In the genomic region with DNA sequence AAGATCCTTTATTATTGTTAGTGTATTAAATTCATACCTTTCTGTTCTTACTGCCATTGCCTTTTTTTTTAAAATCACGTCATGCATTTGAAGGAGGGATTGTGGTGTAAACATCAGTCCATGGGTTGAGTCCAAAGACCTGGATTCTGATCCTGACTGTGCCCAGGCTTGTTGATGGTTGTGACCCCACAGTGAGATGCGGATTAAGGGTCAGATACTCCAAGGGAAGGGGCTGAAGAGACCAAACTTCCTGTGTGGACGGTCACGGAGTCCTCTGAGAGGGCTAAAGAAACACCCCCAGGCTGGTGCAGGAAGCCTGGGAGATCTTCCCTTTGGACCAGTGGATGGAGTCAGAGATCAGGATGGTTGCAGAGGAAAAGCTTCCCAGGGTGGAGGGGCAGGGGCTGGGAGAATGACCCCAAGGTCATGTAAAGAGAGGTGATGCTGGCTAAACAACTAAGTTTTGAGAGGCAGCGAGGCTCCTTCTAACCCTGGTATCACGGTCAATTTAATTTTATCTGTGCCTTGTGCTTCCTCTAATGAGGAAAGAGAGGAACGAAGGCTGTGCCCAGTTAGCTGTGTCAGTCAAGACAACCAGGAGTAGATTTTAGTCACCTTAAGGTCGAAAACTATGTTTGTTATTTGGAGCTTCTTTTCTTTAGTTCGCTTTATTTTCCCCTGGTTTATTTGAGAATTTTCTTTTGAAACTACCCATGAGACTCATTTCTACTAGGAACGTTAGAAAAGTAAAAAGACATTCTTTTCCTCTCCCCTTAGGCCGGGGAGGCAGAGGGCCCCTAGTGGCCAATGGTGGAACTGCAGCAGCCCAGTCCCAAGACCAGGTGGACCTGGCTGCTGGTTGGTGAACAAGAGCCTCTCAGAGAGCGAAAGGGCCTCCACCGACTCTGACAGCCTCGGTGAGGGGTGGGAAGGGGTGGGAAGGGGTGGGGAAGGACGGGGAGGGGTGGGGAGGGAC, we compare ENCODE assay signal across 8 cellular contexts. TPM values are rescaled to one million over a fixed set of nuclear protein-coding genes. Genes with fewer than 3 reads are reported as not detected.
DNase-seq lines count a peak whose midpoint lies in the region; ATAC-seq, FAIRE-seq and TF ChIP-seq lines count a peak whose summit lies in the region.

No MANE protein-coding gene starts in this region.

- no peak overlapping the region for H3K27ac ChIP-seq in 22Rv1
- no peak overlapping the region for H3K27ac ChIP-seq in astrocyte (ENCODE audit: low read depth, low read length)
- no peak overlapping the region for H3K27ac ChIP-seq in hepatocyte

- peak; percentile 89 for ATAC-seq in GM18505 (IDR thresholded peaks at IDR 0.05; ENCODE audit: unreplicated experiment)
- ATAC-seq in HG02970 (IDR thresholded peaks at IDR 0.05; ENCODE audit: low FRiP score, unreplicated experiment): peak; percentile 77

- no peak overlapping the region for H3K4me3 ChIP-seq in astrocyte (ENCODE audit: insufficient read depth, low read depth, low read length)
- H3K4me3 ChIP-seq in hepatocyte: no peak overlapping the region
- peak overlapping the region; percentile 27 for H3K4me3 ChIP-seq in skeletal muscle satellite cell (ENCODE audit: low read length)

- H3K79me2 ChIP-seq in astrocyte (ENCODE audit: insufficient read depth, low read length) (no peaks in the 10 kb centered on the region), hepatocyte (no peaks in the 10 kb centered on the region)

- H3K4me1 ChIP-seq in astrocyte (ENCODE audit: insufficient read depth, low read length) (no peaks in the 10 kb centered on the region), hepatocyte (ENCODE audit: insufficient read depth) (no peaks in the 10 kb centered on the region), skeletal muscle satellite cell (ENCODE audit: control insufficient read depth, insufficient read depth, low read length) (no peaks in the 10 kb centered on the region)

- peaks cover 3% of the 10 kb centered on the region for H3K4me1 Mint-ChIP-seq in astrocyte (ENCODE audit: low read depth, unreplicated experiment)

- H3K36me3 ChIP-seq in astrocyte (ENCODE audit: insufficient read depth, low read length): no peaks in the 10 kb centered on the region
- H3K36me3 ChIP-seq in hepatocyte (replicated peaks; ENCODE audit: insufficient read depth, low read depth): no peaks in the 10 kb centered on the region
- no peaks in the 10 kb centered on the region for H3K36me3 ChIP-seq in skeletal muscle satellite cell (ENCODE audit: insufficient read depth, low read length)

- H3K9me2 ChIP-seq in hepatocyte (replicated peaks; ENCODE audit: insufficient read depth): no peaks in the 10 kb centered on the region

- peak overlapping the region; percentile 58 for H3K27ac Mint-ChIP-seq in astrocyte (ENCODE audit: unreplicated experiment)

- H3K9ac ChIP-seq in astrocyte (ENCODE audit: low read length) (no peak overlapping the region), skeletal muscle satellite cell (ENCODE audit: low read depth, low read length) (peak overlapping the region; percentile 35)

- no peak for TF ChIP-seq POLR2A in GM18505 (IDR thresholded peaks at IDR 0.05; ENCODE audit: borderline replicate concordance, extremely low read depth, insufficient read depth, insufficient read length)

- TF ChIP-seq CTCF in 22Rv1 (IDR thresholded peaks at IDR 0.05) (peak; percentile 96), astrocyte (IDR thresholded peaks at IDR 0.05; ENCODE audit: insufficient read depth, low read depth, low read length) (peak; percentile 94), hepatocyte (IDR thresholded peaks at IDR 0.05; ENCODE audit: poor library complexity) (peak; percentile 95)

- WGBS in hepatocyte (ENCODE audit: low lambda C conversion rate, missing lambda C conversion rate): 36% methylated on average over 14 of the region's 15 CpGs

- no peaks in the 10 kb centered on the region for H3K9me3 Mint-ChIP-seq in astrocyte (ENCODE audit: unreplicated experiment)

- no peak overlapping the region for H3K4me3 Mint-ChIP-seq in astrocyte (ENCODE audit: unreplicated experiment)

- H3K27me3 Mint-ChIP-seq in astrocyte (ENCODE audit: low read depth, unreplicated experiment): no peaks in the 10 kb centered on the region

- H3K36me3 Mint-ChIP-seq in astrocyte (ENCODE audit: low read depth, unreplicated experiment): no peaks in the 10 kb centered on the region

- H3K27me3 ChIP-seq in astrocyte (ENCODE audit: insufficient read depth, low read length): no peaks in the 10 kb centered on the region
- no peaks in the 10 kb centered on the region for H3K27me3 ChIP-seq in hepatocyte
- no peaks in the 10 kb centered on the region for H3K27me3 ChIP-seq in skeletal muscle satellite cell (ENCODE audit: control insufficient read depth, insufficient read depth, low read length)

- DNase-seq in NCI-H1930 (lab: John Stamatoyannopoulos, UW): peak; percentile 49 to 64
- peak; percentile 74 for DNase-seq in T1000 (lab: John Stamatoyannopoulos, UW)
- DNase-seq in astrocyte (ENCODE audit: low read depth): peak; percentile 61
- peak; percentile 92 for DNase-seq in hepatocyte (ENCODE audit: low spot score)

- H3K4me2 ChIP-seq in astrocyte (ENCODE audit: low read length) (peak overlapping the region; percentile 35), hepatocyte (peak overlapping the region; percentile 6), skeletal muscle satellite cell (ENCODE audit: low read length) (peak overlapping the region; percentile 56)

- no peaks in the 10 kb centered on the region for H3K9me3 ChIP-seq in astrocyte (ENCODE audit: insufficient read depth, low read depth, low read length)
- H3K9me3 ChIP-seq in hepatocyte (ENCODE audit: low read depth): no peaks in the 10 kb centered on the region
- no peaks in the 10 kb centered on the region for H3K9me3 ChIP-seq in skeletal muscle satellite cell (replicated peaks; ENCODE audit: low read length)

- H2AFZ ChIP-seq in astrocyte (ENCODE audit: low read depth, low read length): peak overlapping the region; percentile 5
- peak overlapping the region; percentile 5 for H2AFZ ChIP-seq in hepatocyte

- no peak for FAIRE-seq in astrocyte (lab: Jason Lieb, UNC)

- no peaks in the 10 kb centered on the region for H4K20me1 ChIP-seq in astrocyte (ENCODE audit: insufficient read depth, low read length)
- no peaks in the 10 kb centered on the region for H4K20me1 ChIP-seq in hepatocyte (ENCODE audit: insufficient read depth, poor library complexity, severe bottlenecking)

RNA-seq across cellular contexts. Expression of a gene that starts 8.7 kb away (rescaled TPM):
- total RNA-seq in astrocyte (16.5 and 21.9 TPM in 2 replicates), hepatocyte (13.6 and 15.9 TPM in 2 replicates)
- polyA plus RNA-seq in hepatocyte: 19.3 and 22.4 TPM in 2 replicates
- 2.8 and 3.9 TPM in 2 replicates for total RNA-seq in skeletal muscle satellite cell (2012; rRNA removed)

RNA-seq across cellular contexts. Expression of a gene that starts 33.3 kb away (rescaled TPM):
- 34.4 and 37.4 TPM in 2 replicates for total RNA-seq in astrocyte
- total RNA-seq in hepatocyte: 42.6 and 47.6 TPM in 2 replicates
- 38.1 and 44.2 TPM in 2 replicates for polyA plus RNA-seq in hepatocyte
- 35.4 and 37.0 TPM in 2 replicates for total RNA-seq in skeletal muscle satellite cell (2012; rRNA removed)

Comparison
In these comparisons a context has a peak if more than half of its experiments do, and no peak if none do; other contexts are left out.
1. H3K4me2 ChIP-seq: peak in every context shown above with its lines; median percentile 56 in skeletal muscle satellite cell; 35 in astrocyte; 6 in hepatocyte.